ENCODE assay signal across 8 cellular contexts in genomic region chr2:240585681-240586197, GRCh38. TPM values are rescaled to one million over a fixed set of nuclear protein-coding genes. Genes with fewer than 3 reads are reported as not detected.
A peak's percentile ranks its signal among the peaks of the same experiment; 100 is the strongest.
DNase-seq lines count a peak whose midpoint lies in the region; ATAC-seq and TF ChIP-seq lines count a peak whose summit lies in the region.

No MANE protein-coding gene starts in this region.

- no peak for TF ChIP-seq CTCF in SK-N-SH (IDR thresholded peaks at IDR 0.05)
- TF ChIP-seq CTCF in brain (conservative IDR thresholded peaks at IDR 0.05), result no peak
- no peak for TF ChIP-seq CTCF in left lung (IDR thresholded peaks at IDR 0.05)
- TF ChIP-seq CTCF in testis (IDR thresholded peaks at IDR 0.05), result no peak

- H3K4me3 Mint-ChIP-seq in brain, result peak overlapping the region; percentile 97 to 99 (median 98)

- TF ChIP-seq RAD21 in SK-N-SH (IDR thresholded peaks at IDR 0.05; ENCODE audit: low read length), result no peak

- H3K36me3 Mint-ChIP-seq in brain, result peaks cover 29% of the 10 kb centered on the region

- H3K27me3 ChIP-seq in SK-N-SH (ENCODE audit: insufficient read depth) (no peaks in the 10 kb centered on the region), left lung (no peaks in the 10 kb centered on the region), testis (no peaks in the 10 kb centered on the region)

- no peaks in the 10 kb centered on the region for H3F3A ChIP-seq in SK-N-SH (replicated peaks; ENCODE audit: insufficient read depth)

- POLR2A ChIA-PET in SK-N-SH (lab: Yijun Ruan, JAX), result interaction anchor here (0.9 to 3.2 kb wide), 6 partner anchors 12 to 255 kb away, joined by 4 to 25 read pairs (median 12); partner anchors contain the start of genes DUSP28 and RNPEPL1

- CTCF ChIA-PET in SK-N-SH (lab: Yijun Ruan, JAX), result interaction anchor here (0.7 to 5.7 kb wide), 9 partner anchors 12 to 565 kb away, joined by 3 to 31 read pairs (median 3); partner anchors contain the start of gene RNPEPL1

- peaks cover 17 to 28% of the 10 kb centered on the region in 2 experiments; a peak in 3 of 4 replicates for H3K4me1 ChIP-seq in SK-N-SH (ENCODE audit: control insufficient read depth in 1 of 2, insufficient read depth in 2 of 2, low read depth in 1 of 2, low read length in 1 of 2)
- peaks cover 23 to 51% of the 10 kb centered on the region in 2 donors for H3K4me1 ChIP-seq in left lung
- H3K4me1 ChIP-seq in testis, result peaks cover 26% of the 10 kb centered on the region

- intact Hi-C loops in left lung (cut with DNase I) (no loop called here), testis (cut with DNase I; ENCODE audit: low total_unique reads) (no loop called here)

- no peak for ATAC-seq in SK-N-SH treated with all-trans-retinoic acid at 6 μM for 48 hours
- ATAC-seq in left lung, result no peak
- no peak for ATAC-seq in GM18868 (IDR thresholded peaks at IDR 0.05; ENCODE audit: unreplicated experiment)
- no peak for ATAC-seq in GM21390 (IDR thresholded peaks at IDR 0.05; ENCODE audit: unreplicated experiment)

- peaks cover 58% of the 10 kb centered on the region for H3K4me1 Mint-ChIP-seq in brain

- WGBS in SK-N-SH (ENCODE audit: low lambda C conversion rate), result under 1% methylated on average over 15 of the region's 20 CpGs
- 1% methylated on average over 20 of the region's 20 CpGs for WGBS in testis, 2 donors

- H3K9me2 ChIP-seq in SK-N-SH, result no peaks in the 10 kb centered on the region

- H3K4me2 ChIP-seq in SK-N-SH, result peak overlapping the region; percentile 95

- peak overlapping the region; percentile 96 to 100 for H3K4me3 ChIP-seq in SK-N-SH (ENCODE audit: low read depth in 2 of 2, low read length in 1 of 2)
- peak overlapping the region; percentile 96 to 98 for H3K4me3 ChIP-seq in left lung
- peak overlapping the region; percentile 85 to 88 for H3K4me3 ChIP-seq in testis

- H3K27ac Mint-ChIP-seq in brain, result peak overlapping the region; percentile 95 to 98 (median 98)

- peaks cover 90% of the 10 kb centered on the region for H3K79me2 ChIP-seq in SK-N-SH (ENCODE audit: insufficient read depth)

- peaks cover 0 to 11% (median 5%) of the 10 kb centered on the region in 5 experiments for H3K9me3 Mint-ChIP-seq in brain

- peak; percentile 30 for DNase-seq in SK-N-SH
- DNase-seq in left lung, result no peak
- no peak for DNase-seq in testis
- DNase-seq in retina, result no peak

- TF ChIP-seq POLR2A in testis (IDR thresholded peaks at IDR 0.05), result no peak

- H3K9me3 ChIP-seq in SK-N-SH (no peaks in the 10 kb centered on the region), left lung (no peaks in the 10 kb centered on the region), testis (no peaks in the 10 kb centered on the region)

- H3K9ac ChIP-seq in SK-N-SH, result peak overlapping the region; percentile 93

- H4K20me1 ChIP-seq in SK-N-SH (ENCODE audit: insufficient read depth), result peaks cover 24% of the 10 kb centered on the region

- H3K36me3 ChIP-seq in SK-N-SH (replicated peaks in 1 of 2; ENCODE audit: control insufficient read depth in 1 of 2, insufficient read depth in 2 of 2, low read length in 1 of 2) (peaks cover 8 to 22% of the 10 kb centered on the region in 2 experiments), left lung (peaks cover 0 to 15% of the 10 kb centered on the region in 2 donors), testis (ENCODE audit: low read depth, missing control alignments) (no peaks in the 10 kb centered on the region)

- 0 out of 2 replicates have a peak overlapping the region, but pooled peaks have one; percentile 63 for H2AFZ ChIP-seq in SK-N-SH (ENCODE audit: low read depth)

- peak overlapping the region; percentile 82 to 94; a peak in 3 of 4 replicates for H3K27ac ChIP-seq in SK-N-SH (ENCODE audit: low read depth in 2 of 2, low read length in 1 of 2)
- H3K27ac ChIP-seq in left lung, result peak overlapping the region; percentile 87 to 88
- peak overlapping the region; percentile 91 to 95 for H3K27ac ChIP-seq in testis

- no peak for TF ChIP-seq EP300 in SK-N-SH (IDR thresholded peaks at IDR 0.05; ENCODE audit: borderline replicate concordance in 1 of 2, low read depth in 1 of 2, low read length in 1 of 2)

- peaks cover 14% of the 10 kb centered on the region for H3K27me3 Mint-ChIP-seq in brain

TF ChIP-seq in SK-N-SH, 30 proteins besides CTCF, POLR2A, EP300 and RAD21 (continues in another document):
- TF ChIP-seq RFX5 (IDR thresholded peaks at IDR 0.05; ENCODE audit: low read length) (no peak), RCOR1 (IDR thresholded peaks at IDR 0.05; ENCODE audit: low read length) (no peak), ELF1 (IDR thresholded peaks at IDR 0.05) (no peak), GABPA (IDR thresholded peaks at IDR 0.05; ENCODE audit: low read depth) (no peak)

TF ChIP-seq in SK-N-SH treated with all-trans-retinoic acid at 6 μM for 48 hours, 23 proteins besides CTCF, POLR2A, EP300 and RAD21 (continues in another document):
- TF ChIP-seq ZNF565 (CRISPR knock-in tag; conservative IDR thresholded peaks at IDR 0.05; ENCODE audit: low read depth) (no peak), ZFP3 (CRISPR knock-in tag; IDR thresholded peaks at IDR 0.05) (no peak), ESRRG (CRISPR knock-in tag; IDR thresholded peaks at IDR 0.05) (no peak), ZC3H10 (CRISPR knock-in tag; IDR thresholded peaks at IDR 0.05) (no peak), OSR1 (CRISPR knock-in tag; IDR thresholded peaks at IDR 0.05) (no peak), ARNTL (CRISPR knock-in tag; IDR thresholded peaks at IDR 0.05; ENCODE audit: borderline replicate concordance, low read depth) (no peak), ZNF70 (CRISPR knock-in tag; IDR thresholded peaks at IDR 0.05) (no peak), PPARA (CRISPR knock-in tag; IDR thresholded peaks at IDR 0.05; ENCODE audit: borderline replicate concordance) (no peak), ZNF8 (CRISPR knock-in tag; IDR thresholded peaks at IDR 0.05) (no peak), TOX (CRISPR knock-in tag; IDR thresholded peaks at IDR 0.05; ENCODE audit: borderline replicate concordance) (no peak), ISL1 (CRISPR knock-in tag; IDR thresholded peaks at IDR 0.05) (no peak), CSRNP3 (CRISPR knock-in tag; IDR thresholded peaks at IDR 0.05) (no peak), RARB (CRISPR knock-in tag; IDR thresholded peaks at IDR 0.05) (no peak)

RNA-seq across cellular contexts. Expression of gene CAPN10, which starts 0.8 kb away (rescaled TPM):
- 24.0 and 28.1 TPM in 2 replicates for polyA plus RNA-seq in SK-N-SH (2012; rRNA removed)
- 7.5 and 13.2 TPM in 2 replicates for polyA plus RNA-seq in SK-N-SH (2012; cell fraction: cytosol; rRNA removed)
- polyA plus RNA-seq in SK-N-SH (2012; cell fraction: nucleus; rRNA removed), result 110 and 163 TPM in 2 replicates
- polyA plus RNA-seq in brain (ENCODE audit: insufficient read depth, low read depth, low replicate concordance), result 15.8 TPM
- 10 to 100 TPM; 31.2 to 31.9 TPM for total RNA-seq in left lung
- total RNA-seq in testis, result 100 to 1,000 TPM in 1 of 2 donors, 10 to 100 TPM in 1; 66.5 to 104 TPM
- 29.8 TPM for polyA plus RNA-seq in testis (ENCODE audit: insufficient read depth, low read depth, low replicate concordance)

RNA-seq across cellular contexts. Expression of gene RNPEPL1, which starts 17.5 kb away (rescaled TPM):
- polyA plus RNA-seq in SK-N-SH (2012; rRNA removed) (13.3 and 14.3 TPM in 2 replicates), brain (ENCODE audit: insufficient read depth, low read depth, low replicate concordance) (48.5 TPM), testis (ENCODE audit: insufficient read depth, low read depth, low replicate concordance) (28.9 TPM)
- 4.9 and 9.6 TPM in 2 replicates for polyA plus RNA-seq in SK-N-SH (2012; cell fraction: cytosol; rRNA removed)
- 41.2 and 59.3 TPM in 2 replicates for polyA plus RNA-seq in SK-N-SH (2012; cell fraction: nucleus; rRNA removed)
- total RNA-seq in left lung (10 to 100 TPM; 89.3 to 99.2 TPM), testis (10 to 100 TPM; 39.1 to 48.5 TPM)

RNA-seq across cellular contexts. Expression of gene DUSP28, which starts 25.6 kb away (rescaled TPM):
- 4.1 and 6.4 TPM in 2 replicates for polyA plus RNA-seq in SK-N-SH (2012; rRNA removed)
- polyA plus RNA-seq in SK-N-SH (2012; cell fraction: cytosol; rRNA removed), result 5.2 and 5.8 TPM in 2 replicates
- 4.5 and 5.9 TPM in 2 replicates for polyA plus RNA-seq in SK-N-SH (2012; cell fraction: nucleus; rRNA removed)
- 6.3 TPM for polyA plus RNA-seq in brain (ENCODE audit: insufficient read depth, low read depth, low replicate concordance)
- total RNA-seq in left lung, result 1 to 10 TPM; 2.4 to 3.5 TPM
- total RNA-seq in testis, result 10 to 100 TPM; 24.7 to 37.6 TPM
- polyA plus RNA-seq in testis (ENCODE audit: insufficient read depth, low read depth, low replicate concordance), result 19.3 TPM

RNA-seq across cellular contexts. Expression of gene ANKMY1, which starts 28.0 kb away (rescaled TPM):
- 12.1 and 15.9 TPM in 2 replicates for polyA plus RNA-seq in SK-N-SH (2012; rRNA removed)
- 5.0 and 7.1 TPM in 2 replicates for polyA plus RNA-seq in SK-N-SH (2012; cell fraction: cytosol; rRNA removed)
- 56.7 and 59.6 TPM in 2 replicates for polyA plus RNA-seq in SK-N-SH (2012; cell fraction: nucleus; rRNA removed)
- polyA plus RNA-seq in brain (ENCODE audit: insufficient read depth, low read depth, low replicate concordance), result 7.0 TPM
- total RNA-seq in left lung, result 10 to 100 TPM; 11.8 to 20.1 TPM
- total RNA-seq in testis, result 10 to 100 TPM; 57.3 to 75.7 TPM
- 92.5 TPM for polyA plus RNA-seq in testis (ENCODE audit: insufficient read depth, low read depth, low replicate concordance)

RNA-seq across cellular contexts. Expression of gene GPR35, which starts 39.5 kb away (rescaled TPM):
- 1.2 and 1.3 TPM in 2 replicates for polyA plus RNA-seq in SK-N-SH (2012; rRNA removed)
- polyA plus RNA-seq in SK-N-SH (2012; cell fraction: cytosol; rRNA removed), result 0.31 and 0.37 TPM in 2 replicates
- 8.6 and 12.4 TPM in 2 replicates for polyA plus RNA-seq in SK-N-SH (2012; cell fraction: nucleus; rRNA removed)
- polyA plus RNA-seq in brain (ENCODE audit: insufficient read depth, low read depth, low replicate concordance), result 1.5 TPM
- 1 to 10 TPM; 1.1 to 6.0 TPM for total RNA-seq in left lung
- 10 to 100 TPM in 1 of 2 donors, 1 to 10 TPM in 1; 9.5 to 11.5 TPM for total RNA-seq in testis
- polyA plus RNA-seq in testis (ENCODE audit: insufficient read depth, low read depth, low replicate concordance), result 3.1 TPM
